9 cellular contexts compared by ENCODE assay signal in the genomic region with DNA sequence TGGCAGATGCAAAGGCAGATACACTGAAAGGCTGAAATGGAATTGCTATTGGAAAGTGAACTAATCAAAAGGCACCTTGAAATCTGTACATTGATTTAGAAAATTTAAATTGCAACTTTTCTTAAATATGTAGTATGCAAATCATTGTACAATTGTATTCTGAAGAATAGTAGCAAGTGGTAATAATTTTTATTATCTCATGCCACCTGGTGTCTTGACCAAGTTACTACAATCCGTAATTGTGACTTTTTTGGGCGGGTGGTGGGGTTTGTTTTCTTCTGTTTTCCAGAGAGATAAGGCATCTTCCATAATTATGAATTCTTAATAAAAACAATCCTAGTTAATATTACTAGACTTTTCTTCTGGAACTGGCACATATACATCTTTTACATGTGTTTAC. TPM values are rescaled to one million over a fixed set of nuclear protein-coding genes. Genes with fewer than 3 reads are reported as not detected.
DNase-seq lines count a peak whose midpoint lies in the region; ATAC-seq, FAIRE-seq and TF ChIP-seq lines count a peak whose summit lies in the region.
"Had no signal": no experiment of that assay in that cellular context is flagged by ENCODE, and none has a peak within 500 bp of the region (broad histone marks: within the 10 kb centered on the region; RNA-seq: fewer than 3 reads in every experiment).

No MANE protein-coding gene starts in this region.

- H3K9me3 ChIP-seq in A549 = no peaks in the 10 kb centered on the region

- TF ChIP-seq CTCF in A549 (IDR thresholded peaks at IDR 0.05) (peak; percentile 55), GM06990 (IDR thresholded peaks at IDR 0.05; ENCODE audit: insufficient read depth, low read length, poor library complexity, severe bottlenecking) (peak; percentile 36)
- TF ChIP-seq CTCF in activated CD8-positive, alpha-beta T cell treated with anti-CD3 and anti-CD28 coated beads for 36 hours (IDR thresholded peaks at IDR 0.05) = peak; percentile 82

- POLR2A ChIA-PET in A549 (lab: Yijun Ruan, JAX) = no interaction called here
- POLR2A ChIA-PET in activated CD8-positive, alpha-beta T cell treated with anti-CD3 and anti-CD28 coated beads for 36 hours (lab: Charles Lee) = no interaction called here

- no peaks in the 10 kb centered on the region for H3K4me1 ChIP-seq in A549

- no peaks in the 10 kb centered on the region for H3K27me3 ChIP-seq in GM06990 (replicated peaks; ENCODE audit: control insufficient read depth, insufficient read depth, low read length)

- no peaks in the 10 kb centered on the region for H3K9me3 Mint-ChIP-seq in activated CD8-positive, alpha-beta T cell treated with anti-CD3 and anti-CD28 coated beads for 36 hours
- H3K9me3 Mint-ChIP-seq: stimulated activated naive CD8-positive, alpha-beta T cell treated with anti-CD3 and anti-CD28 coated beads, Interleukin-15, Interleukin-2, amounts not matched to agents 100 ng/mL and 50 ng/mL, for 24 hours had no signal

- FAIRE-seq in A549 (lab: Jason Lieb, UNC) (no peak), islet of Langerhans (lab: Jason Lieb, UNC) (peak; percentile 95)

- H3K36me3 ChIP-seq in GM06990 (ENCODE audit: control insufficient read depth, insufficient read depth, low read length) = no peaks in the 10 kb centered on the region

- ATAC-seq in A549 = 0 out of 6 replicates have a peak, but pooled peaks of 1 of the 2 experiments have one; percentile 40
- peak; percentile 64 for ATAC-seq in activated CD8-positive, alpha-beta T cell treated with anti-CD3 and anti-CD28 coated beads for 36 hours

- TF ChIP-seq POLR2A in A549 (IDR thresholded peaks at IDR 0.05; ENCODE audit: low read length) = no peak

- H3K27ac ChIP-seq in A549 = no peak overlapping the region

- no peak overlapping the region for H3K4me2 ChIP-seq in A549

- H3K36me3 Mint-ChIP-seq in activated CD8-positive, alpha-beta T cell treated with anti-CD3 and anti-CD28 coated beads for 36 hours (ENCODE audit: low read depth) = no peaks in the 10 kb centered on the region

- no peak overlapping the region for H3K27ac Mint-ChIP-seq in activated CD8-positive, alpha-beta T cell treated with anti-CD3 and anti-CD28 coated beads for 36 hours
- H3K27ac Mint-ChIP-seq: stimulated activated naive CD8-positive, alpha-beta T cell treated with anti-CD3 and anti-CD28 coated beads, Interleukin-15, Interleukin-2, amounts not matched to agents 100 ng/mL and 50 ng/mL, for 24 hours had no signal

- intact Hi-C loops in activated CD8-positive, alpha-beta T cell treated with anti-CD3 and anti-CD28 coated beads for 36 hours (cut with micrococcal nuclease) = loop anchor here (1.0 kb wide), 1 partner anchor 147 kb away; a partner anchor contains a TSS

- H3K4me3 ChIP-seq in A549 = no peak overlapping the region
- no peak overlapping the region for H3K4me3 ChIP-seq in GM06990 (replicated peaks; ENCODE audit: low read depth, low read length)

- 1% methylated on average over 2 of the region's 2 CpGs for WGBS in A549 (ENCODE audit: missing lambda C conversion rate)

- CTCF ChIA-PET in A549 (lab: Yijun Ruan, JAX) = interaction anchor here (0.9 to 2.3 kb wide), 4 partner anchors 127 to 224 kb away, joined by 3 to 11 read pairs (median 4); no protein-coding TSS in a partner anchor
- CTCF ChIA-PET in activated CD8-positive, alpha-beta T cell treated with anti-CD3 and anti-CD28 coated beads for 36 hours (lab: Charles Lee) = interaction anchor here (0.7 to 6.6 kb wide), 12 partner anchors 10 to 316 kb away, joined by 3 to 97 read pairs (median 4); a partner anchor contains a TSS

- no peak overlapping the region for H3K4me3 Mint-ChIP-seq in activated CD8-positive, alpha-beta T cell treated with anti-CD3 and anti-CD28 coated beads for 36 hours
- H3K4me3 Mint-ChIP-seq: stimulated activated naive CD8-positive, alpha-beta T cell treated with anti-CD3 and anti-CD28 coated beads, Interleukin-15, Interleukin-2, amounts not matched to agents 100 ng/mL and 50 ng/mL, for 24 hours had no signal

- peak; percentile 59 for TF ChIP-seq RAD21 in A549 (conservative IDR thresholded peaks at IDR 0.05 in 1 of 2, IDR thresholded peaks at IDR 0.05 in 1 of 2)

- H3K27me3 Mint-ChIP-seq in activated CD8-positive, alpha-beta T cell treated with anti-CD3 and anti-CD28 coated beads for 36 hours = peaks cover 3% of the 10 kb centered on the region

- TF ChIP-seq EP300 in A549 (IDR thresholded peaks at IDR 0.05) = no peak

- no peaks in the 10 kb centered on the region for H3K4me1 Mint-ChIP-seq in activated CD8-positive, alpha-beta T cell treated with anti-CD3 and anti-CD28 coated beads for 36 hours (ENCODE audit: low read depth)

- peak; percentile 9 to 11 for DNase-seq in A549 (ENCODE audit: low read depth in 1 of 2, low spot score in 1 of 2)
- peak; percentile 3 for DNase-seq in GM06990 (ENCODE audit: extremely low read depth, insufficient read length)
- peak; percentile 36 for DNase-seq in HuH-7 (ENCODE audit: low spot score)
- DNase-seq in activated CD8-positive, alpha-beta T cell treated with anti-CD3 and anti-CD28 coated beads for 36 hours = peak; percentile 22
- DNase-seq in COLO668 (lab: John Stamatoyannopoulos, UW; ENCODE audit: unreplicated experiment) = no peak
- no peak for DNase-seq in activated effector memory CD4-positive, alpha-beta T cell treated with anti-CD3 and anti-CD28 coated beads, Interleukin-2, amount 50 U/mL, for 16 hours
- no peak for DNase-seq in activated T-cell treated with anti-CD3 and anti-CD28 coated beads for 4 hours

TF ChIP-seq in A549, 52 proteins besides CTCF, POLR2A, EP300 and RAD21:
- TF ChIP-seq HEYL (CRISPR knock-in tag; IDR thresholded peaks at IDR 0.05) (no peak), SMC3 (IDR thresholded peaks at IDR 0.05) (peak; percentile 51)

RNA-seq across cellular contexts. Expression of a gene that starts 12.5 kb away (rescaled TPM):
- polyA plus RNA-seq in A549 (2011; rRNA removed) (11.8 and 15.0 TPM in 2 replicates), A549 (2017; fragmentation: RNase III; extraction: RNeasy Plus Mini Kit Qiagen cat#74134 plus additional on column Dnase treatment) (6.4 to 7.7 TPM (median 7.4 TPM) in 3 replicates)
- 4.5 and 5.6 TPM in 2 replicates for polyA plus RNA-seq in A549 (2012; cell fraction: cytosol; rRNA removed)
- 2.2 and 4.1 TPM in 2 replicates for polyA plus RNA-seq in A549 (2012; cell fraction: nucleus; rRNA removed)
- 4.2 and 5.4 TPM in 2 replicates for polyA minus RNA-seq in A549 (2011; rRNA and poly(A)+ RNA removed)
- 10 to 100 TPM; 17.8 to 19.3 TPM for total RNA-seq in activated CD8-positive, alpha-beta T cell treated with anti-CD3 and anti-CD28 coated beads for 36 hours

Comparison
In these comparisons a context has a peak if more than half of its experiments do, and no peak if none do; other contexts are left out.
1. DNase-seq: peak in A549 (2 of 2), GM06990 (single experiment), HuH-7 (single experiment) and activated CD8-positive, alpha-beta T cell treated with anti-CD3 and anti-CD28 coated beads for 36 hours (single experiment); none in COLO668 (single experiment), activated effector memory CD4-positive, alpha-beta T cell treated with anti-CD3 and anti-CD28 coated beads, Interleukin-2, amount 50 U/mL, for 16 hours (single experiment) and activated T-cell treated with anti-CD3 and anti-CD28 coated beads for 4 hours (single experiment).
2. Peak in every context shown above with its lines, with median percentiles within 50 percentile points of each other: CTCF ChIP-seq.